In genomic region chr5:140109050-140109817, GRCh38 we compare ENCODE assay signal across 8 cellular contexts. TPM values are rescaled to one million over a fixed set of nuclear protein-coding genes. Genes with fewer than 3 reads are reported as not detected.
DNase-seq lines count a peak whose midpoint lies in the region; ATAC-seq and TF ChIP-seq lines count a peak whose summit lies in the region.

No MANE protein-coding gene starts in this region.

- H3K4me1 ChIP-seq in smooth muscle cell (ENCODE audit: low read depth), result peaks cover 24% of the 10 kb centered on the region

- peak; percentile 54 for DNase-seq in DMS53 (lab: John Stamatoyannopoulos, UW)
- no peak for DNase-seq in DMS53 treated with DMSO at 0.1 percent for 48 hours (lab: John Stamatoyannopoulos, UW; ENCODE audit: unreplicated experiment)
- DNase-seq in T-cell, result no peak
- DNase-seq in glomerular visceral epithelial cell (ENCODE audit: extremely low spot score), result peak; percentile 12
- DNase-seq in smooth muscle cell (lab: John Stamatoyannopoulos, UW; ENCODE audit: unreplicated experiment), result no peak
- no peak for DNase-seq in NCI-H146 treated with DMSO at 0.1 percent for 48 hours (lab: John Stamatoyannopoulos, UW; ENCODE audit: unreplicated experiment)
- no peak for DNase-seq in GM10266 (ENCODE audit: extremely low spot score)

- H3K9me3 Mint-ChIP-seq in T-cell, result no peaks in the 10 kb centered on the region

- no peaks in the 10 kb centered on the region for H3K9me3 ChIP-seq in smooth muscle cell (replicated peaks; ENCODE audit: low read depth)

- ATAC-seq in T-cell (replicated peaks in 1 of 4), result no peak
- ATAC-seq in GM19023 (IDR thresholded peaks at IDR 0.05; ENCODE audit: unreplicated experiment), result no peak

- peaks cover 13% of the 10 kb centered on the region for H3K79me2 ChIP-seq in smooth muscle cell (ENCODE audit: low read depth)

- H3K4me3 Mint-ChIP-seq in T-cell, result peak overlapping the region; percentile 91 to 96 (median 95)

- TF ChIP-seq CTCF in smooth muscle cell (IDR thresholded peaks at IDR 0.05; ENCODE audit: borderline replicate concordance, insufficient read depth, poor library complexity, severe bottlenecking), result no peak
- no peak for TF ChIP-seq CTCF in GM10266 (IDR thresholded peaks at IDR 0.05; ENCODE audit: control insufficient read depth, insufficient read depth, low read depth, missing control alignments)

- WGBS in smooth muscle cell (ENCODE audit: low lambda C conversion rate), result 8% methylated on average over 23 of the region's 23 CpGs

- peaks cover 50% of the 10 kb centered on the region for H4K20me1 ChIP-seq in smooth muscle cell (ENCODE audit: low read depth)

- no peak overlapping the region for H3K9ac ChIP-seq in smooth muscle cell (ENCODE audit: low read depth)

- no peak overlapping the region for H2AFZ ChIP-seq in smooth muscle cell (ENCODE audit: low read depth)

- H3K36me3 ChIP-seq in smooth muscle cell (ENCODE audit: low read depth), result no peaks in the 10 kb centered on the region

- peaks cover 3 to 7% of the 10 kb centered on the region in 2 donors for H3K27me3 Mint-ChIP-seq in T-cell

- H3K27ac ChIP-seq in smooth muscle cell (ENCODE audit: low read depth), result no peak overlapping the region

- peak overlapping the region; percentile 95 to 98 for H3K27ac Mint-ChIP-seq in T-cell

- H3K36me3 Mint-ChIP-seq in T-cell, result no peaks in the 10 kb centered on the region

- peaks cover 65% of the 10 kb centered on the region for H3K27me3 ChIP-seq in smooth muscle cell (ENCODE audit: low read depth)

- peaks cover 51 to 62% (median 62%) of the 10 kb centered on the region in 3 donors for H3K4me1 Mint-ChIP-seq in T-cell

- peaks cover 22% of the 10 kb centered on the region for H3F3A ChIP-seq in smooth muscle cell (ENCODE audit: low read depth)

- POLR2A ChIA-PET in T-cell (lab: Charles Lee), result interaction anchor here (0.5 to 0.9 kb wide), 3 partner anchors 14 to 523 kb away, joined by 3 to 13 read pairs (median 9); no protein-coding TSS in a partner anchor

- H3K4me2 ChIP-seq in smooth muscle cell, result peak overlapping the region; percentile 96

- peak overlapping the region; percentile 73 for H3K4me3 ChIP-seq in smooth muscle cell

- CTCF ChIA-PET in T-cell (lab: Charles Lee), result interaction anchor here in 1 of 2 donors (0.6 to 1.6 kb wide), 4 partner anchors 9 to 35 kb away, joined by 3 to 7 read pairs (median 4); no protein-coding TSS in a partner anchor

RNA-seq across cellular contexts. Expression of gene PURA, which starts 4.7 kb away (rescaled TPM):
- total RNA-seq in T-cell, result 10 to 100 TPM; 10.8 to 28.1 (median 25.3) TPM
- total RNA-seq in smooth muscle cell, result 9.4 and 9.8 TPM in 2 replicates
- polyA plus RNA-seq in smooth muscle cell, result 5.2 and 5.9 TPM in 2 replicates

RNA-seq across cellular contexts. Expression of gene IGIP, which starts 16.5 kb away (rescaled TPM):
- 10 to 100 TPM in 2 of 5 donors, 1 to 10 TPM in 3; 4.7 to 11.3 (median 9.7) TPM for total RNA-seq in T-cell
- total RNA-seq in smooth muscle cell, result 2.5 and 4.3 TPM in 2 replicates
- 0.72 and 1.4 TPM in 2 replicates for polyA plus RNA-seq in smooth muscle cell

Comparison
In these comparisons a context has a peak if more than half of its experiments do, and no peak if none do; other contexts are left out.
1. DNase-seq: peak in DMS53 (single experiment) and glomerular visceral epithelial cell (single experiment); none in DMS53 treated with DMSO at 0.1 percent for 48 hours (single experiment), T-cell (0 of 34), smooth muscle cell (single experiment), NCI-H146 treated with DMSO at 0.1 percent for 48 hours (single experiment) and GM10266 (single experiment).